In genomic region chr4:72505314-72505744, GRCh38 we compare ENCODE assay signal across 8 cellular contexts.
DNase-seq lines count a peak whose midpoint lies in the region; ATAC-seq and TF ChIP-seq lines count a peak whose summit lies in the region.

No MANE protein-coding gene starts in this region.

- peak; percentile 30 for DNase-seq in CMK (ENCODE audit: low read depth)
- DNase-seq in OCI-M1 (lab: John Stamatoyannopoulos, UW), result peak; percentile 77
- peak; percentile 54 to 57 for DNase-seq in erythroblast (lab: John Stamatoyannopoulos, UW)
- peak; percentile 6 for DNase-seq in neural crest cell (ENCODE audit: low read depth, low spot score)
- no peak for DNase-seq in effector CD8-positive, alpha-beta T cell (lab: John Stamatoyannopoulos, UW)
- DNase-seq in effector memory CD8-positive, alpha-beta T cell, result no peak

- peak; percentile 96 for ATAC-seq in GM18868 (IDR thresholded peaks at IDR 0.05; ENCODE audit: unreplicated experiment)
- peak; percentile 73 for ATAC-seq in HG03108 (IDR thresholded peaks at IDR 0.05; ENCODE audit: unreplicated experiment)
- ATAC-seq in effector memory CD8-positive, alpha-beta T cell (replicated peaks), result no peak

- no peaks in the 10 kb centered on the region for H3K27me3 Mint-ChIP-seq in neural crest cell (ENCODE audit: low read depth)
- no peaks in the 10 kb centered on the region for H3K27me3 Mint-ChIP-seq in effector memory CD8-positive, alpha-beta T cell

- peaks cover 4% of the 10 kb centered on the region for H3K4me1 Mint-ChIP-seq in neural crest cell
- H3K4me1 Mint-ChIP-seq in effector memory CD8-positive, alpha-beta T cell (ENCODE audit: low read depth in 2 of 2), result no peaks in the 10 kb centered on the region

- H3K27ac Mint-ChIP-seq in neural crest cell (ENCODE audit: unreplicated experiment), result no peak overlapping the region
- H3K27ac Mint-ChIP-seq in effector memory CD8-positive, alpha-beta T cell, result no peak overlapping the region

- H3K36me3 Mint-ChIP-seq in neural crest cell (ENCODE audit: low read depth), result no peaks in the 10 kb centered on the region
- no peaks in the 10 kb centered on the region for H3K36me3 Mint-ChIP-seq in effector memory CD8-positive, alpha-beta T cell (ENCODE audit: insufficient read depth)

- no peak overlapping the region for H3K4me3 Mint-ChIP-seq in neural crest cell
- H3K4me3 Mint-ChIP-seq in effector memory CD8-positive, alpha-beta T cell, result no peak overlapping the region

- TF ChIP-seq CTCF in neural crest cell (conservative IDR thresholded peaks at IDR 0.05), result peak; percentile 78

- TF ChIP-seq POLR2A in erythroblast (IDR thresholded peaks at IDR 0.05; ENCODE audit: low read length), result no peak

- H3K9me3 Mint-ChIP-seq in neural crest cell, result peaks cover 5% of the 10 kb centered on the region
- H3K9me3 Mint-ChIP-seq in effector memory CD8-positive, alpha-beta T cell, result peaks cover 0 to 6% of the 10 kb centered on the region in 2 donors

Comparison
In these comparisons a context has a peak if more than half of its experiments do, and no peak if none do; other contexts are left out.
1. DNase-seq: peak in CMK (single experiment), OCI-M1 (single experiment), erythroblast (2 of 2) and neural crest cell (single experiment); none in effector CD8-positive, alpha-beta T cell (single experiment) and effector memory CD8-positive, alpha-beta T cell (0 of 3).